1 cellular context compared by ENCODE assay signal in the genomic region with DNA sequence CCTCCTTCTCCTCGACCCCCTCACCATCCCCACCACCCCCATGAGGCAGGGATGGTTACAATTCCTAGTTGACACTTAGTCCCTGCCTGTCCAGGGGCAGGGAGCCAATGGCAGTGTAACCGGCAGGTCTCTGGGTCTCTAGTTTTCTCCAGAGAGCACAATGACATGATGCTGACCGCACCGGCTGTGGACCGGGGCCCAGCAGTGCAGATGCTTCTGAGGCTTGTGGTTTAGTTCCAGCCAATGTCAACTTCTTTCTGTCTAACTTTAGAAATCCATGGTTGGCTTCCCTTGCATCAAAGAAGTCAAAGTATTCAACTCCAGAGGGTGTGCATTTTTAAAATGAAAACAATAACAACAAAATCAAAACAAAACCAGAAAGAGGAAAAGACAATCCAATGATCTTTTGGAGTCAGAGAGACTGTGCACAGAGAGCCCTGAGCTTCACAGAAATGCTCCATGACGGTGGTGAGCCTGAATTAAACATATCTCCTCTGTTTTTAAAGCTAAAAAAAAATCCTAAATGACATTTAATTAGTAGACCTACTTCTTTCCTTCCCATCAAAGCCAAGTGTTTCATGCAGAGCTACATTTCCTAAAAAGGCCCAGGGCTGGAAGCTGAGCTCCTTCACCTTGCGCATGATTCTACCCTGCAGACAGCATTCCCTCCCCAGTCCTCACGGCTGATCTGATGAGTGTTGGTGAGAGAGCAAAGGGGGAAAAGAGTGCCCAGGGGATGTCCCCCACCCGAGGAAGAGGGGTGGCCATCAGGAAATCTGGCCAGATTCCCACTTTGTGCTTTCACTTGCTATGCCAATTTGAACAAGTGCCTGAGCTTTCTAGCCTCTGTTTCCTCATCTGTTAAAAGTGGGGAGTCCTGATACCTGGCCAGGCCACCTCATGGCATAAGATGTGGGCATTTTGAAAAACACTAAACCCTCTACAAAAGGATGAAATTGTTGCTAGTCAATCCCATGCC.
TF ChIP-seq lines count a peak whose summit lies in the region.

No MANE protein-coding gene starts in this region.

TF ChIP-seq in GM23338, 12 proteins besides CTCF, POLR2A, EP300 and RAD21 (continued from another document):
- TF ChIP-seq, protein P1, sequence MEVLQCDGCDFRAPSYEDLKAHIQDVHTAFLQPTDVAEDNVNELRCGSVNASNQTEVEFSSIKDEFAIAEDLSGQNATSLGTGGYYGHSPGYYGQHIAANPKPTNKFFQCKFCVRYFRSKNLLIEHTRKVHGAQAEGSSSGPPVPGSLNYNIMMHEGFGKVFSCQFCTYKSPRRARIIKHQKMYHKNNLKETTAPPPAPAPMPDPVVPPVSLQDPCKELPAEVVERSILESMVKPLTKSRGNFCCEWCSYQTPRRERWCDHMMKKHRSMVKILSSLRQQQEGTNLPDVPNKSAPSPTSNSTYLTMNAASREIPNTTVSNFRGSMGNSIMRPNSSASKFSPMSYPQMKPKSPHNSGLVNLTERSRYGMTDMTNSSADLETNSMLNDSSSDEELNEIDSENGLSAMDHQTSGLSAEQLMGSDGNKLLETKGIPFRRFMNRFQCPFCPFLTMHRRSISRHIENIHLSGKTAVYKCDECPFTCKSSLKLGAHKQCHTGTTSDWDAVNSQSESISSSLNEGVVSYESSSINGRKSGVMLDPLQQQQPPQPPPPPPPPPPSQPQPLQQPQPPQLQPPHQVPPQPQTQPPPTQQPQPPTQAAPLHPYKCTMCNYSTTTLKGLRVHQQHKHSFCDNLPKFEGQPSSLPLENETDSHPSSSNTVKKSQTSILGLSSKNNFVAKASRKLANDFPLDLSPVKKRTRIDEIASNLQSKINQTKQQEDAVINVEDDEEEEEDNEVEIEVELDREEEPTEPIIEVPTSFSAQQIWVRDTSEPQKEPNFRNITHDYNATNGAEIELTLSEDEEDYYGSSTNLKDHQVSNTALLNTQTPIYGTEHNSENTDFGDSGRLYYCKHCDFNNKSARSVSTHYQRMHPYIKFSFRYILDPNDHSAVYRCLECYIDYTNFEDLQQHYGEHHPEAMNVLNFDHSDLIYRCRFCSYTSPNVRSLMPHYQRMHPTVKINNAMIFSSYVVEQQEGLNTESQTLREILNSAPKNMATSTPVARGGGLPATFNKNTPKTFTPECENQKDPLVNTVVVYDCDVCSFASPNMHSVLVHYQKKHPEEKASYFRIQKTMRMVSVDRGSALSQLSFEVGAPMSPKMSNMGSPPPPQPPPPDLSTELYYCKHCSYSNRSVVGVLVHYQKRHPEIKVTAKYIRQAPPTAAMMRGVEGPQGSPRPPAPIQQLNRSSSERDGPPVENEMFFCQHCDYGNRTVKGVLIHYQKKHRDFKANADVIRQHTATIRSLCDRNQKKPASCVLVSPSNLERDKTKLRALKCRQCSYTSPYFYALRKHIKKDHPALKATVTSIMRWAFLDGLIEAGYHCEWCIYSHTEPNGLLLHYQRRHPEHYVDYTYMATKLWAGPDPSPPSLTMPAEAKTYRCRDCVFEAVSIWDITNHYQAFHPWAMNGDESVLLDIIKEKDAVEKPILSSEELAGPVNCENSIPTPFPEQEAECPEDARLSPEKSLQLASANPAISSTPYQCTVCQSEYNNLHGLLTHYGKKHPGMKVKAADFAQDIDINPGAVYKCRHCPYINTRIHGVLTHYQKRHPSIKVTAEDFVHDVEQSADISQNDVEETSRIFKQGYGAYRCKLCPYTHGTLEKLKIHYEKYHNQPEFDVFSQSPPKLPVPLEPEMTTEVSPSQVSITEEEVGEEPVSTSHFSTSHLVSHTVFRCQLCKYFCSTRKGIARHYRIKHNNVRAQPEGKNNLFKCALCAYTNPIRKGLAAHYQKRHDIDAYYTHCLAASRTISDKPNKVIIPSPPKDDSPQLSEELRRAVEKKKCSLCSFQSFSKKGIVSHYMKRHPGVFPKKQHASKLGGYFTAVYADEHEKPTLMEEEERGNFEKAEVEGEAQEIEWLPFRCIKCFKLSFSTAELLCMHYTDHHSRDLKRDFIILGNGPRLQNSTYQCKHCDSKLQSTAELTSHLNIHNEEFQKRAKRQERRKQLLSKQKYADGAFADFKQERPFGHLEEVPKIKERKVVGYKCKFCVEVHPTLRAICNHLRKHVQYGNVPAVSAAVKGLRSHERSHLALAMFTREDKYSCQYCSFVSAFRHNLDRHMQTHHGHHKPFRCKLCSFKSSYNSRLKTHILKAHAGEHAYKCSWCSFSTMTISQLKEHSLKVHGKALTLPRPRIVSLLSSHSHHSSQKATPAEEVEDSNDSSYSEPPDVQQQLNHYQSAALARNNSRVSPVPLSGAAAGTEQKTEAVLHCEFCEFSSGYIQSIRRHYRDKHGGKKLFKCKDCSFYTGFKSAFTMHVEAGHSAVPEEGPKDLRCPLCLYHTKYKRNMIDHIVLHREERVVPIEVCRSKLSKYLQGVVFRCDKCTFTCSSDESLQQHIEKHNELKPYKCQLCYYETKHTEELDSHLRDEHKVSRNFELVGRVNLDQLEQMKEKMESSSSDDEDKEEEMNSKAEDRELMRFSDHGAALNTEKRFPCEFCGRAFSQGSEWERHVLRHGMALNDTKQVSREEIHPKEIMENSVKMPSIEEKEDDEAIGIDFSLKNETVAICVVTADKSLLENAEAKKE (CRISPR knock-in tag; IDR thresholded peaks at IDR 0.05), result no peak
- TF ChIP-seq, protein P2, sequence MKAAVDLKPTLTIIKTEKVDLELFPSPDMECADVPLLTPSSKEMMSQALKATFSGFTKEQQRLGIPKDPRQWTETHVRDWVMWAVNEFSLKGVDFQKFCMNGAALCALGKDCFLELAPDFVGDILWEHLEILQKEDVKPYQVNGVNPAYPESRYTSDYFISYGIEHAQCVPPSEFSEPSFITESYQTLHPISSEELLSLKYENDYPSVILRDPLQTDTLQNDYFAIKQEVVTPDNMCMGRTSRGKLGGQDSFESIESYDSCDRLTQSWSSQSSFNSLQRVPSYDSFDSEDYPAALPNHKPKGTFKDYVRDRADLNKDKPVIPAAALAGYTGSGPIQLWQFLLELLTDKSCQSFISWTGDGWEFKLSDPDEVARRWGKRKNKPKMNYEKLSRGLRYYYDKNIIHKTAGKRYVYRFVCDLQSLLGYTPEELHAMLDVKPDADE (IDR thresholded peaks at IDR 0.05), result no peak
